Comparison of ENCODE assay signal across 20 cellular contexts in genomic region chr4:177673980-177674504, GRCh38.
DNase-seq lines count a peak whose midpoint lies in the region; TF ChIP-seq lines count a peak whose summit lies in the region.
"Had no signal": no experiment of that assay in that cellular context is flagged by ENCODE, and none has a peak within 500 bp of the region (broad histone marks: within the 10 kb centered on the region; RNA-seq: fewer than 3 reads in every experiment).

No MANE protein-coding gene starts in this region.

- DNase-seq in AG10803 (ENCODE audit: low read depth) (peak; percentile 1), NCI-H460 (ENCODE audit: extremely low read depth, low read depth) (peak; percentile 31), astrocyte of the hippocampus (ENCODE audit: low read depth, low spot score) (peak; percentile 1), iPS-NIHi11 (ENCODE audit: low spot score) (peak; percentile 15), KG1 (lab: John Stamatoyannopoulos, UW) (no peak), COLO668 (lab: John Stamatoyannopoulos, UW; ENCODE audit: unreplicated experiment) (no peak), dermis blood vessel endothelial cell (no peak), hepatic stellate cell (ENCODE audit: low spot score) (no peak)
- DNase-seq: Calu3; CD4-positive, alpha-beta T cell; DMS53; EL; GOT3; NCI-H1105; NCI-H187; NCI-H2107; NCI-H226; NCI-H526; NK-92 treated with Interleukin-12 subunit alpha and Interleukin-12 subunit beta, amount 100 ng/mL, for 24 hours; Right ventricle myocardium superior had no signal

- no peak for TF ChIP-seq CTCF in AG10803 (conservative IDR thresholded peaks at IDR 0.05; ENCODE audit: low read length)

- no peak overlapping the region for H3K4me3 ChIP-seq in AG10803 (ENCODE audit: low read length)

Comparison
In these comparisons a context has a peak if more than half of its experiments do, and no peak if none do; other contexts are left out.
1. DNase-seq: peak in AG10803 (single experiment), NCI-H460 (single experiment), astrocyte of the hippocampus (single experiment) and iPS-NIHi11 (single experiment); none in KG1 (single experiment), COLO668 (single experiment), dermis blood vessel endothelial cell (single experiment) and hepatic stellate cell (single experiment).